ENCODE assay signal across 8 cellular contexts in genomic region chr1:156385534-156386031, GRCh38. TPM values are rescaled to one million over a fixed set of nuclear protein-coding genes. Genes with fewer than 3 reads are reported as not detected.
DNase-seq lines count a peak whose midpoint lies in the region; ATAC-seq and TF ChIP-seq lines count a peak whose summit lies in the region.

No MANE protein-coding gene starts in this region.

- peaks cover 4 to 10% (median 5%) of the 10 kb centered on the region in 3 donors for H3K4me1 Mint-ChIP-seq in T-cell

- no peak overlapping the region for H3K4me3 ChIP-seq in adipocyte (ENCODE audit: low read length)
- no peak overlapping the region for H3K4me3 ChIP-seq in sigmoid colon

- no peak overlapping the region for H3K27ac ChIP-seq in sigmoid colon

- H3K9me3 ChIP-seq in adipocyte (ENCODE audit: control insufficient read depth, low read length) (no peaks in the 10 kb centered on the region), sigmoid colon (no peaks in the 10 kb centered on the region)

- TF ChIP-seq CTCF in sigmoid colon (IDR thresholded peaks at IDR 0.05), result peak; percentile 75 to 93 (median 90)

- no peak overlapping the region for H3K4me3 Mint-ChIP-seq in T-cell

- peaks cover 27 to 43% of the 10 kb centered on the region in 2 donors for H3K27me3 Mint-ChIP-seq in T-cell

- H3K27me3 ChIP-seq in adipocyte (replicated peaks; ENCODE audit: control insufficient read depth, insufficient read depth, low read length) (peaks cover 41% of the 10 kb centered on the region), sigmoid colon (peaks cover 13 to 35% (median 19%) of the 10 kb centered on the region in 3 donors)

- POLR2A ChIA-PET in T-cell (lab: Charles Lee), result interaction anchor here (0.5 to 1.4 kb wide), 5 partner anchors 52 to 65 kb away, joined by 4 to 11 read pairs (median 6); no protein-coding TSS in a partner anchor

- intact Hi-C loops in left cardiac atrium (cut with DNase I), result loop anchor here (1.0 to 10.0 kb wide), 5 partner anchors 59 to 271 kb away; partner anchors contain the start of gene GPATCH4 (in 1 of the 2)
- intact Hi-C loops in sigmoid colon (cut with DNase I), result loop anchor here (1.0 to 10.0 kb wide), 3 partner anchors 60 to 222 kb away; no protein-coding TSS in a partner anchor

- no peak overlapping the region for H3K27ac Mint-ChIP-seq in T-cell

- WGBS in sigmoid colon, 2 donors, result 6 to 11% methylated on average over 9 of the region's 9 CpGs

- TF ChIP-seq POLR2A in sigmoid colon (IDR thresholded peaks at IDR 0.05), result no peak

- H3K36me3 Mint-ChIP-seq in T-cell, result no peaks in the 10 kb centered on the region

- TF ChIP-seq EP300 in sigmoid colon (IDR thresholded peaks at IDR 0.05), result no peak

- H3K36me3 ChIP-seq in adipocyte (ENCODE audit: control insufficient read depth, insufficient read depth, low read length, severe bottlenecking) (no peaks in the 10 kb centered on the region), sigmoid colon (no peaks in the 10 kb centered on the region)

- DNase-seq in GM03348 (ENCODE audit: low spot score) (peak; percentile 87), NCI-H146 (lab: John Stamatoyannopoulos, UW) (peak; percentile 74), T-cell (peak; percentile 52 to 82 (median 69)), adipocyte (ENCODE audit: low read depth) (peak; percentile 89), left cardiac atrium (peak; percentile 65), sigmoid colon (no peak)

- CTCF ChIA-PET in T-cell (lab: Charles Lee), result interaction anchor here (0.5 to 3.9 kb wide), 62 partner anchors 9 to 1610 kb away, joined by 3 to 143 read pairs (median 5); partner anchors contain the start of genes CCT3 (in 1 of the 2), MEF2D (in 1 of the 2), NAXE (in 1 of the 2) and SMG5 (in 1 of the 2)

- ATAC-seq in T-cell (replicated peaks in 1 of 4) (peak; percentile 80 to 92 (median 88)), left cardiac atrium (peak; percentile 27 to 43), HG03457 (IDR thresholded peaks at IDR 0.05; ENCODE audit: unreplicated experiment) (no peak), HG03039 (IDR thresholded peaks at IDR 0.05; ENCODE audit: unreplicated experiment) (no peak)

- H3K9me3 Mint-ChIP-seq in T-cell, result no peaks in the 10 kb centered on the region

- H3K9ac ChIP-seq in adipocyte (ENCODE audit: low read length), result no peak overlapping the region

- H3K4me1 ChIP-seq in adipocyte (ENCODE audit: control insufficient read depth, insufficient read depth, low read length), result no peaks in the 10 kb centered on the region
- H3K4me1 ChIP-seq in sigmoid colon, result peaks cover 0 to 11% (median 8%) of the 10 kb centered on the region in 4 donors

RNA-seq across cellular contexts. Expression of gene RHBG, which starts 16.6 kb away (rescaled TPM):
- total RNA-seq in T-cell (under 1 TPM in 1 of 5 donors, not detected in 4; 0.35 TPM), left cardiac atrium (not detected), sigmoid colon (not detected)
- polyA plus RNA-seq in sigmoid colon, result not detected

RNA-seq across cellular contexts. Expression of gene TSACC, which starts 47.3 kb away (rescaled TPM):
- total RNA-seq in T-cell (under 1 TPM in 1 of 5 donors, not detected in 4; 0.93 TPM), left cardiac atrium (1 to 10 TPM in 1 of 2 donors, not detected in 1; 1.0 TPM), sigmoid colon (1 to 10 TPM in 1 of 4 donors, not detected in 3; 1.1 TPM)
- polyA plus RNA-seq in sigmoid colon, result under 1 TPM in 1 of 3 donors, not detected in 2; 0.48 TPM

RNA-seq across cellular contexts. Expression of gene CCT3, which starts 47.5 kb away (rescaled TPM):
- 100 to 1,000 TPM in 4 of 5 donors, 10 to 100 TPM in 1; 87.2 to 138 (median 124) TPM for total RNA-seq in T-cell
- 100 to 1,000 TPM; 125 to 128 TPM for total RNA-seq in left cardiac atrium
- 100 to 1,000 TPM; 155 to 253 (median 197) TPM for total RNA-seq in sigmoid colon
- polyA plus RNA-seq in sigmoid colon, result 100 to 1,000 TPM in 2 of 3 donors, 10 to 100 TPM in 1; 94.3 to 155 (median 123) TPM

Comparison
In these comparisons a context has a peak if more than half of its experiments do, and no peak if none do; other contexts are left out.
1. ATAC-seq: peak in T-cell (4 of 4) and left cardiac atrium (2 of 2); none in HG03457 (single experiment) and HG03039 (single experiment).